ENCODE assay signal across 1 cellular context in genomic region chr7:76364198-76364584, GRCh38.
TF ChIP-seq lines count a peak whose summit lies in the region.

No MANE protein-coding gene starts in this region.

TF ChIP-seq in GM12878, 131 proteins besides CTCF, POLR2A, EP300 and RAD21 (continued from another document):
- TF ChIP-seq BCLAF1 (IDR thresholded peaks at IDR 0.05), result no peak
- TF ChIP-seq E2F4 (IDR thresholded peaks at IDR 0.05; ENCODE audit: low read depth, low read length), result no peak
- no peak for TF ChIP-seq SMC3 (IDR thresholded peaks at IDR 0.05; ENCODE audit: borderline replicate concordance, low read length)
- no peak for TF ChIP-seq CEBPB (IDR thresholded peaks at IDR 0.05; ENCODE audit: borderline replicate concordance in 1 of 2, low read depth in 2 of 2, low read length in 2 of 2)
- TF ChIP-seq TARDBP (IDR thresholded peaks at IDR 0.05; ENCODE audit: borderline replicate concordance), result no peak
- no peak for TF ChIP-seq BACH1 (IDR thresholded peaks at IDR 0.05; ENCODE audit: borderline replicate concordance)
- no peak for TF ChIP-seq USF1 (IDR thresholded peaks at IDR 0.05; ENCODE audit: borderline replicate concordance, extremely low read length, insufficient read depth, low read depth, low read length)
- no peak for TF ChIP-seq CHD4 (IDR thresholded peaks at IDR 0.05)
